ENCODE assay signal across 8 cellular contexts in genomic region chr2:85540131-85540587, GRCh38. TPM values are rescaled to one million over a fixed set of nuclear protein-coding genes. Genes with fewer than 3 reads are reported as not detected.
DNase-seq lines count a peak whose midpoint lies in the region; TF ChIP-seq lines count a peak whose summit lies in the region.

No MANE protein-coding gene starts in this region.

- no peaks in the 10 kb centered on the region for H3K9me3 Mint-ChIP-seq in endodermal cell

- 0% methylated on average over 7 to 8 of the region's 8 CpGs for WGBS in endodermal cell (ENCODE audit: insufficient coverage in 1 of 2, insufficient read length in 1 of 2), 2 experiments

- DNase-seq in OCI-M1 (lab: John Stamatoyannopoulos, UW) (peak; percentile 79), endodermal cell (no peak), osteoblast (ENCODE audit: insufficient read length, low spot score, missing footprints) (no peak), UCSD-AML1 (lab: John Stamatoyannopoulos, UW; ENCODE audit: unreplicated experiment) (no peak), H4 (ENCODE audit: low spot score) (no peak), NCI-H524 treated with DMSO at 0.1 percent for 48 hours (lab: John Stamatoyannopoulos, UW) (no peak)
- no peak for DNase-seq in stimulated activated CD4-positive, alpha-beta T cell treated with anti-CD3 and anti-CD28 coated beads, Interleukin-2, amount 100 ng/mL, for 48 hours

- H3K4me3 Mint-ChIP-seq in endodermal cell: peak overlapping the region; percentile 95

- peaks cover 53% of the 10 kb centered on the region for H3K36me3 Mint-ChIP-seq in endodermal cell (ENCODE audit: low read depth)

- peaks cover 66% of the 10 kb centered on the region for H3K79me2 ChIP-seq in osteoblast (ENCODE audit: insufficient read depth, low read length)

- H3K4me2 ChIP-seq in osteoblast (ENCODE audit: insufficient read depth, low read length): peak overlapping the region; percentile 82

- peaks cover 42% of the 10 kb centered on the region for H3K4me1 Mint-ChIP-seq in endodermal cell

- H2AFZ ChIP-seq in osteoblast (ENCODE audit: low read length): no peak overlapping the region

- H3K27ac ChIP-seq in endodermal cell (ENCODE audit: low read depth, low read length) (peak overlapping the region; percentile 100), osteoblast (ENCODE audit: low read depth, low read length) (peak overlapping the region; percentile 99)

- peaks cover 37% of the 10 kb centered on the region for H4K20me1 ChIP-seq in osteoblast (ENCODE audit: insufficient read depth, low read length)

- peaks cover 45% of the 10 kb centered on the region for H3K36me3 ChIP-seq in endodermal cell (ENCODE audit: control insufficient read depth, insufficient read depth, low read length)
- H3K36me3 ChIP-seq in osteoblast (ENCODE audit: insufficient read depth, low read length): peaks cover 45% of the 10 kb centered on the region

- H3K4me3 ChIP-seq in GM08714 (ENCODE audit: low read length) (peak overlapping the region; percentile 98), endodermal cell (ENCODE audit: low read length) (peak overlapping the region; percentile 99), osteoblast (ENCODE audit: insufficient read depth, low read length) (peak overlapping the region; percentile 83)

- H3K9me3 ChIP-seq in endodermal cell (ENCODE audit: control insufficient read depth, low read length) (no peaks in the 10 kb centered on the region), osteoblast (ENCODE audit: low read depth, low read length) (no peaks in the 10 kb centered on the region)

- peak overlapping the region; percentile 89 for H3K27ac Mint-ChIP-seq in endodermal cell

- H3K27me3 Mint-ChIP-seq in endodermal cell (ENCODE audit: insufficient read depth): no peaks in the 10 kb centered on the region

- H3K9ac ChIP-seq in endodermal cell (ENCODE audit: extremely low read depth, low read length, poor library complexity, severe bottlenecking): peak overlapping the region; percentile 98

- H3K4me1 ChIP-seq in endodermal cell (ENCODE audit: control insufficient read depth, insufficient read depth, low read length) (peaks cover 22% of the 10 kb centered on the region), osteoblast (ENCODE audit: insufficient read depth, low read length) (peaks cover 33% of the 10 kb centered on the region)

- no peak for TF ChIP-seq CTCF in endodermal cell (conservative IDR thresholded peaks at IDR 0.05)
- TF ChIP-seq CTCF in osteoblast (IDR thresholded peaks at IDR 0.05; ENCODE audit: extremely low read depth, low read depth, low read length): no peak

- H3K27me3 ChIP-seq in endodermal cell (ENCODE audit: control insufficient read depth, insufficient read depth, low read length, poor library complexity, severe bottlenecking) (no peaks in the 10 kb centered on the region), osteoblast (ENCODE audit: insufficient read depth, low read length) (no peaks in the 10 kb centered on the region)

RNA-seq across cellular contexts. Expression of gene MAT2A, which starts 1.2 kb away (rescaled TPM):
- 100 to 1,000 TPM; 171 to 267 TPM for total RNA-seq in endodermal cell
- 270 TPM for polyA plus RNA-seq in endodermal cell (2013, experiment 1 of 2)
- 200 TPM for polyA plus RNA-seq in endodermal cell (2013, experiment 2 of 2)
- 124 and 142 TPM in 2 replicates for total RNA-seq in osteoblast
- 30.6 and 52.6 TPM in 2 replicates for total RNA-seq in H4 (2014; rRNA removed; shearing (Covaris generic))

RNA-seq across cellular contexts. Expression of gene GGCX, which starts 21.1 kb away (rescaled TPM):
- total RNA-seq in endodermal cell (10 to 100 TPM; 74.5 to 89.5 TPM), osteoblast (40.9 and 52.5 TPM in 2 replicates)
- 41.7 TPM for polyA plus RNA-seq in endodermal cell (2013, experiment 1 of 2)
- polyA plus RNA-seq in endodermal cell (2013, experiment 2 of 2): 37.9 TPM
- total RNA-seq in H4 (2014; rRNA removed; shearing (Covaris generic)): 36.8 and 44.7 TPM in 2 replicates

RNA-seq across cellular contexts. Expression of gene VAMP8, which starts 37.2 kb away (rescaled TPM):
- total RNA-seq in endodermal cell: 100 to 1,000 TPM in 1 of 2 donors, 10 to 100 TPM in 1; 80.4 to 146 TPM
- polyA plus RNA-seq in endodermal cell (2013, experiment 1 of 2): 60.6 TPM
- 58.9 TPM for polyA plus RNA-seq in endodermal cell (2013, experiment 2 of 2)
- 2.1 and 2.5 TPM in 2 replicates for total RNA-seq in osteoblast
- total RNA-seq in H4 (2014; rRNA removed; shearing (Covaris generic)): 0.43 and 1.3 TPM in 2 replicates

RNA-seq across cellular contexts. Expression of gene VAMP5, which starts 44.1 kb away (rescaled TPM):
- total RNA-seq in endodermal cell (10 to 100 TPM in 1 of 2 donors, 1 to 10 TPM in 1; 6.3 to 13.9 TPM), osteoblast (21.8 and 27.1 TPM in 2 replicates)
- 13.7 TPM for polyA plus RNA-seq in endodermal cell (2013, experiment 1 of 2)
- polyA plus RNA-seq in endodermal cell (2013, experiment 2 of 2): 17.3 TPM
- 0.77 and 1.8 TPM in 2 replicates for total RNA-seq in H4 (2014; rRNA removed; shearing (Covaris generic))

RNA-seq across cellular contexts. Expression of gene RNF181, which starts 55.4 kb away (rescaled TPM):
- total RNA-seq in endodermal cell (100 to 1,000 TPM; 113 to 118 TPM), osteoblast (124 and 146 TPM in 2 replicates)
- polyA plus RNA-seq in endodermal cell (2013, experiment 1 of 2): 117 TPM
- polyA plus RNA-seq in endodermal cell (2013, experiment 2 of 2): 122 TPM
- total RNA-seq in H4 (2014; rRNA removed; shearing (Covaris generic)): 286 and 303 TPM in 2 replicates

Comparison
In these comparisons a context has a peak if more than half of its experiments do, and no peak if none do; other contexts are left out.
1. RNA of gene VAMP8, which starts 37.2 kb away (total RNA-seq): 80.4 to 146 TPM in endodermal cell; 2.1 to 2.5 TPM in osteoblast and 0.43 to 1.3 TPM in H4; every median in the first group is over 10 times any median in the second.
2. Peak in every context shown above with its lines, with median percentiles within 50 percentile points of each other: H3K4me3 ChIP-seq.